ENCODE assay signal across 1 cellular context in the genomic region with DNA sequence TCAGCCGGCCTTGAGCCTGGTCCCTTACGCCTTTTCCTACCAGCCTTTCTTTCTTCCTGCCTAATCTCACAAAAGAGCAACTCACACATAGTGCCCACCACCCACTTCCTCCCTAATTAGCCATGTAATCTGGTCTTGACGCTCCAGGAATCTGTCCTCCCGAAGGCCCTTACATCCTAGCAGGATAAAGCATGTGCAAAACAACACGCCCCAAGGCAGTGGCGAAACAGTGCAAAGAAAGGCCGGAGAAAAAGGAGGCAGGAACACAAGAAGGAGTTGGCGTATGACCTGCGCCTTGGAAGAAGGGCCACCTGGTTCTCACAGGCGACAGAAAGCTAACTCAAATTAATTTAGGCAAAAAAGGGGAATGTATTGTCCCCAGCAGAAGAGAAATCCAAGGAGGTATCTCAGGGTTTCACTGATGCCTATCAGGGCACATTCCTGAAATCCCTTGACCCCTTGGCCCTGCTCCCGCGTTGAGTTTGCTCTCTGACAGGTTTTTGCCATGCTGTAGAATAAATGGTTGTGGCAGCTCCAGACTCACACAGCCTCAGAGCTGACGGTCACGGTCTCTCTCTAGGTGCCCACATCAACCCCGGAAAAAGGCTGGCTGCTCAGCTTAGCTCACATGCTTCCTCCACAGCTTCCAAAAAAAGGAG.
A peak's percentile ranks its signal among the peaks of the same experiment; 100 is the strongest.
TF ChIP-seq lines count a peak whose summit lies in the region.

No MANE protein-coding gene starts in this region.

TF ChIP-seq in K562, 482 proteins besides CTCF, POLR2A, EP300 and RAD21:
- TF ChIP-seq SPI1 (IDR thresholded peaks at IDR 0.05; ENCODE audit: borderline replicate concordance, low read depth, low read length) (0 out of 2 replicates have a peak, but pooled peaks have one; percentile 4), FOXJ3 (CRISPR knock-in tag; IDR thresholded peaks at IDR 0.05) (no peak), CHD4 (IDR thresholded peaks at IDR 0.05; ENCODE audit: insufficient read depth, insufficient replicate concordance, low read depth, low read length, poor library complexity, severe bottlenecking) (no peak)
- TF ChIP-seq, protein P1, sequence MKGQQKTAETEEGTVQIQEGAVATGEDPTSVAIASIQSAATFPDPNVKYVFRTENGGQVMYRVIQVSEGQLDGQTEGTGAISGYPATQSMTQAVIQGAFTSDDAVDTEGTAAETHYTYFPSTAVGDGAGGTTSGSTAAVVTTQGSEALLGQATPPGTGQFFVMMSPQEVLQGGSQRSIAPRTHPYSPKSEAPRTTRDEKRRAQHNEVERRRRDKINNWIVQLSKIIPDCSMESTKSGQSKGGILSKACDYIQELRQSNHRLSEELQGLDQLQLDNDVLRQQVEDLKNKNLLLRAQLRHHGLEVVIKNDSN (CRISPR knock-in tag; IDR thresholded peaks at IDR 0.05): no peak
TF ChIP-seq in K562: peak in this region for 1.
